In genomic region chrX:136067097-136067496, GRCh38 we compare ENCODE assay signal across 17 cellular contexts.
DNase-seq lines count a peak whose midpoint lies in the region; ATAC-seq and TF ChIP-seq lines count a peak whose summit lies in the region.
"Had no signal": no experiment of that assay in that cellular context is flagged by ENCODE, and none has a peak within 500 bp of the region (broad histone marks: within the 10 kb centered on the region; RNA-seq: fewer than 3 reads in every experiment).

No MANE protein-coding gene starts in this region.

- H3K9me3 ChIP-seq in muscle layer of duodenum (ENCODE audit: control insufficient read depth in 1 of 2, low read length in 2 of 2) (no peaks in the 10 kb centered on the region), stomach (no peaks in the 10 kb centered on the region), Peyer's patch (no peaks in the 10 kb centered on the region)

- DNase-seq in OCI-M1 (lab: John Stamatoyannopoulos, UW) (peak; percentile 79), fibroblast of gingiva (ENCODE audit: low read depth) (peak; percentile 24), stomach (no peak), Peyer's patch (no peak), NCI-H128 (lab: John Stamatoyannopoulos, UW; ENCODE audit: unreplicated experiment) (no peak), COLO829 (ENCODE audit: low spot score) (no peak)
- DNase-seq: CD4-positive, alpha-beta memory T cell; DMS79; H9; Karpas-422; MM.1S; NCI-H1105 treated with DMSO at 0.1 percent for 48 hours; NCI-H187; NCI-H748 treated with DMSO at 0.1 percent for 48 hours; PC-3 had no signal

- H3K27me3 ChIP-seq in muscle layer of duodenum (ENCODE audit: low read depth, low read length) (no peaks in the 10 kb centered on the region), stomach (peaks cover 0 to 10% (median 0%) of the 10 kb centered on the region in 3 donors), Peyer's patch (no peaks in the 10 kb centered on the region)

- TF ChIP-seq POLR2A in stomach (IDR thresholded peaks at IDR 0.05) (no peak), Peyer's patch (IDR thresholded peaks at IDR 0.05) (no peak)

- no peak for TF ChIP-seq EP300 in stomach (IDR thresholded peaks at IDR 0.05)

- peaks cover 6% of the 10 kb centered on the region in 2 donors for H3K4me1 ChIP-seq in muscle layer of duodenum (ENCODE audit: control insufficient read depth in 1 of 2, insufficient read depth in 2 of 2, low read length in 2 of 2)
- peaks cover 0 to 14% (median 0%) of the 10 kb centered on the region in 4 donors for H3K4me1 ChIP-seq in stomach
- no peaks in the 10 kb centered on the region for H3K4me1 ChIP-seq in Peyer's patch

- H3K36me3 ChIP-seq in muscle layer of duodenum (ENCODE audit: control insufficient read depth in 1 of 2, insufficient read depth in 2 of 2, low read length in 2 of 2): no peaks in the 10 kb centered on the region
- no peaks in the 10 kb centered on the region for H3K36me3 ChIP-seq in stomach
- H3K36me3 ChIP-seq in Peyer's patch: no peaks in the 10 kb centered on the region

- intact Hi-C loops in stomach (cut with DNase I; ENCODE audit: low total_unique reads): no loop called here

- H3K4me3 ChIP-seq in muscle layer of duodenum (ENCODE audit: low read depth in 1 of 2, low read length in 2 of 2) (no peak overlapping the region), stomach (no peak overlapping the region), Peyer's patch (no peak overlapping the region)

- H3K27ac ChIP-seq in muscle layer of duodenum (ENCODE audit: low read length) (peak overlapping the region; percentile 45), stomach (peak overlapping the region in 3 of 5 donors; percentile 27 to 86 (median 72)), Peyer's patch (peak overlapping the region in 1 of 4 donors; percentile 35)

- ATAC-seq in HG03571 (IDR thresholded peaks at IDR 0.05; ENCODE audit: unreplicated experiment): no peak
- ATAC-seq: PC-3 had no signal

- 55 to 83% (median 68%) methylated on average over 5 of the region's 5 CpGs for WGBS in stomach, 5 donors

- TF ChIP-seq CTCF in stomach (IDR thresholded peaks at IDR 0.05) (no peak), Peyer's patch (IDR thresholded peaks at IDR 0.05) (no peak)

Comparison
In these comparisons a context has a peak if more than half of its experiments do, and no peak if none do; other contexts are left out.
1. DNase-seq: peak in OCI-M1 (single experiment) and fibroblast of gingiva (single experiment); none in stomach (single experiment), Peyer's patch (0 of 3), NCI-H128 (single experiment) and COLO829 (single experiment).